In genomic region chr20:59356662-59357061, GRCh38 we compare ENCODE assay signal across 32 cellular contexts. TPM values are rescaled to one million over a fixed set of nuclear protein-coding genes. Genes with fewer than 3 reads are reported as not detected.
"Had no signal": no experiment of that assay in that cellular context is flagged by ENCODE, and none has a peak within 500 bp of the region (broad histone marks: within the 10 kb centered on the region; RNA-seq: fewer than 3 reads in every experiment).

No MANE protein-coding gene starts in this region.

- H3K4me1 ChIP-seq: adrenal gland, pancreas, prostate gland, upper lobe of right lung had no signal

- H3K27ac Mint-ChIP-seq: activated CD4-positive, alpha-beta T cell treated with anti-CD3 and anti-CD28 coated beads for 36 hours; activated naive CD8-positive, alpha-beta T cell; mesothelial cell of epicardium; stimulated activated effector memory CD8-positive, alpha-beta T cell treated with anti-CD3 and anti-CD28 coated beads, Interleukin-12 subunit alpha, Interleukin-12 subunit beta, amount 100 ng/mL, for 72 hours; stimulated activated naive CD8-positive, alpha-beta T cell treated with anti-CD3 and anti-CD28 coated beads, Interleukin-15, Interleukin-2, amounts not matched to agents 100 ng/mL and 50 ng/mL, for 24 hours; T-helper 17 cell had no signal

- H3K4me3 Mint-ChIP-seq: activated CD4-positive, alpha-beta T cell treated with anti-CD3 and anti-CD28 coated beads for 36 hours; activated naive CD8-positive, alpha-beta T cell; effector memory CD8-positive, alpha-beta T cell; mesothelial cell of epicardium; naive thymus-derived CD4-positive, alpha-beta T cell; stimulated activated effector memory CD8-positive, alpha-beta T cell treated with anti-CD3 and anti-CD28 coated beads, Interleukin-12 subunit alpha, Interleukin-12 subunit beta, amount 100 ng/mL, for 72 hours; stimulated activated naive CD8-positive, alpha-beta T cell treated with anti-CD3 and anti-CD28 coated beads, Interleukin-15, Interleukin-2, amounts not matched to agents 100 ng/mL and 50 ng/mL, for 24 hours; T-helper 17 cell had no signal

- H3K27me3 ChIP-seq: adrenal gland, body of pancreas, pancreas had no signal

- H3K9me3 Mint-ChIP-seq: effector memory CD8-positive, alpha-beta T cell; mesothelial cell of epicardium; naive thymus-derived CD4-positive, alpha-beta T cell; stimulated activated effector memory CD8-positive, alpha-beta T cell treated with anti-CD3 and anti-CD28 coated beads, Interleukin-12 subunit alpha, Interleukin-12 subunit beta, amount 100 ng/mL, for 72 hours; stimulated activated naive CD8-positive, alpha-beta T cell treated with anti-CD3 and anti-CD28 coated beads, Interleukin-15, Interleukin-2, amounts not matched to agents 100 ng/mL and 50 ng/mL, for 24 hours had no signal

- H3K27me3 Mint-ChIP-seq: activated CD4-positive, alpha-beta T cell treated with anti-CD3 and anti-CD28 coated beads for 36 hours; activated naive CD8-positive, alpha-beta T cell; stimulated activated naive CD8-positive, alpha-beta T cell treated with anti-CD3 and anti-CD28 coated beads, Interleukin-15, Interleukin-2, amounts not matched to agents 100 ng/mL and 50 ng/mL, for 24 hours had no signal

- H3K4me3 ChIP-seq: adrenal gland, body of pancreas, coronary artery, pancreas, prostate gland, skin epidermis, thoracic aorta, upper lobe of right lung had no signal

- ATAC-seq: activated CD4-positive, alpha-beta T cell treated with anti-CD3 and anti-CD28 coated beads for 36 hours; body of pancreas; effector memory CD8-positive, alpha-beta T cell; naive thymus-derived CD4-positive, alpha-beta T cell; pancreas; sciatic nerve; stimulated activated effector memory CD8-positive, alpha-beta T cell treated with anti-CD3 and anti-CD28 coated beads, Interleukin-12 subunit alpha, Interleukin-12 subunit beta, amount 100 ng/mL, for 72 hours; T-helper 17 cell; upper lobe of right lung had no signal

- H3K27ac ChIP-seq: adrenal gland, body of pancreas, coronary artery, pancreas, prostate gland, skin epidermis, thoracic aorta, upper lobe of right lung had no signal

- DNase-seq: activated CD4-positive, alpha-beta T cell treated with anti-CD3 and anti-CD28 coated beads for 36 hours; activated CD8-positive, alpha-beta memory T cell treated with anti-CD3 and anti-CD28 coated beads for 24 hours; activated effector memory CD4-positive, alpha-beta T cell treated with Interleukin-2 at 50 U/mL for 16 hours; activated naive CD4-positive, alpha-beta T cell treated with Interleukin-2 at 50 U/mL for 16 hours; adrenal gland; aorta; body of pancreas; cerebellar nuclear complex; effector memory CD8-positive, alpha-beta T cell; erythroblast; hippocampal formation; naive thymus-derived CD4-positive, alpha-beta T cell; nucleus accumbens; pancreas; retina; stimulated activated CD4-positive, alpha-beta T cell treated with anti-CD3 and anti-CD28 coated beads, Interleukin-4, amount 100 ng/mL, for 24 hours; T-helper 17 cell; T1000; upper lobe of right lung had no signal

- H3K36me3 ChIP-seq: adrenal gland, pancreas, prostate gland, thoracic aorta, upper lobe of right lung had no signal

- H3K36me3 Mint-ChIP-seq: activated naive CD8-positive, alpha-beta T cell; mesothelial cell of epicardium; naive thymus-derived CD4-positive, alpha-beta T cell; stimulated activated effector memory CD8-positive, alpha-beta T cell treated with anti-CD3 and anti-CD28 coated beads, Interleukin-12 subunit alpha, Interleukin-12 subunit beta, amount 100 ng/mL, for 72 hours had no signal

- H3K9me3 ChIP-seq: adrenal gland, body of pancreas, pancreas, prostate gland, thoracic aorta, upper lobe of right lung had no signal

RNA-seq across cellular contexts. Expression of gene EDN3, which starts 56.3 kb away (rescaled TPM):
- total RNA-seq: aorta, fibroblast of lung, fibroblast of villous mesenchyme, sciatic nerve, subcutaneous adipose tissue, thoracic aorta had no signal
- polyA plus RNA-seq: fibroblast of lung, keratinocyte had no signal
